8 cellular contexts compared by ENCODE assay signal in genomic region chr15:90086868-90087268, GRCh38. TPM values are rescaled to one million over a fixed set of nuclear protein-coding genes. Genes with fewer than 3 reads are reported as not detected.
A peak's percentile ranks its signal among the peaks of the same experiment; 100 is the strongest.
DNase-seq lines count a peak whose midpoint lies in the region; ATAC-seq, FAIRE-seq and TF ChIP-seq lines count a peak whose summit lies in the region.

No MANE protein-coding gene starts in this region.

- peak; percentile 79 for ATAC-seq in activated T-helper 17 cell treated with anti-CD3 and anti-CD28 coated beads, Interleukin-2, amount 50 U/mL, for 72 hours (replicated peaks)
- peak in 1 of 8 donors; percentile 14 for ATAC-seq in heart right ventricle

- H3K9me3 ChIP-seq in heart right ventricle = no peaks in the 10 kb centered on the region

- no peak overlapping the region for H3K4me3 Mint-ChIP-seq in activated T-helper 17 cell treated with anti-CD3 and anti-CD28 coated beads, Interleukin-2, amount 50 U/mL, for 72 hours

- H3K36me3 Mint-ChIP-seq in activated T-helper 17 cell treated with anti-CD3 and anti-CD28 coated beads, Interleukin-2, amount 50 U/mL, for 72 hours (ENCODE audit: low read depth) = peaks cover 61% of the 10 kb centered on the region

- peak; percentile 77 for TF ChIP-seq CTCF in AG09309 (IDR thresholded peaks at IDR 0.05; ENCODE audit: control insufficient read depth, insufficient read depth, low read depth, low read length, missing control alignments)
- TF ChIP-seq CTCF in GM13977 (IDR thresholded peaks at IDR 0.05; ENCODE audit: extremely low read depth, insufficient read depth, missing control alignments) = peak; percentile 76
- peak in 8 of 9 donors; percentile 29 to 76 (median 60) for TF ChIP-seq CTCF in heart right ventricle (IDR thresholded peaks at IDR 0.05)

- H3K27me3 ChIP-seq in heart right ventricle = no peaks in the 10 kb centered on the region

- no peak overlapping the region for H3K27ac ChIP-seq in heart right ventricle

- no peaks in the 10 kb centered on the region for H3K9me3 Mint-ChIP-seq in activated T-helper 17 cell treated with anti-CD3 and anti-CD28 coated beads, Interleukin-2, amount 50 U/mL, for 72 hours

- H3K4me1 Mint-ChIP-seq in activated T-helper 17 cell treated with anti-CD3 and anti-CD28 coated beads, Interleukin-2, amount 50 U/mL, for 72 hours = peaks cover 7% of the 10 kb centered on the region

- no peak for DNase-seq in AG09309 (ENCODE audit: low read depth)
- peak; percentile 76 for DNase-seq in GM13977 (ENCODE audit: low spot score)
- DNase-seq in NOMO-1 treated with DMSO at 0.1 percent for 48 hours (lab: John Stamatoyannopoulos, UW; ENCODE audit: unreplicated experiment) = peak; percentile 41
- DNase-seq in heart right ventricle = no peak
- peak; percentile 30 for DNase-seq in stimulated activated CD4-positive, alpha-beta T cell treated with anti-CD3 and anti-CD28 coated beads, Interleukin-2, amount 100 ng/mL, for 4 hours (ENCODE audit: low read depth)
- no peak for DNase-seq in cerebellum (ENCODE audit: low spot score)
- DNase-seq in HTR-8/SVneo (ENCODE audit: insufficient read length, low spot score) = no peak

- 91% methylated on average over 7 of the region's 7 CpGs for WGBS in heart right ventricle, 2 donors

- H3K36me3 ChIP-seq in heart right ventricle = peaks cover 0 to 100% (median 60%) of the 10 kb centered on the region in 9 donors

- H3K27ac Mint-ChIP-seq in activated T-helper 17 cell treated with anti-CD3 and anti-CD28 coated beads, Interleukin-2, amount 50 U/mL, for 72 hours = no peak overlapping the region

- no peaks in the 10 kb centered on the region for H3K27me3 Mint-ChIP-seq in activated T-helper 17 cell treated with anti-CD3 and anti-CD28 coated beads, Interleukin-2, amount 50 U/mL, for 72 hours

- intact Hi-C loops in heart right ventricle (cut with DNase I) = loop anchor here in 4 of 10 donors (10.0 kb wide), 2 partner anchors 322 to 332 kb away; partner anchors contain the start of gene MESP1 (in 3 of the 4)

- no peak for FAIRE-seq in HTR-8/SVneo (lab: Jason Lieb, UNC)

- H3K4me3 ChIP-seq in AG09309 (ENCODE audit: control insufficient read depth, low read depth, low read length) = no peak overlapping the region
- H3K4me3 ChIP-seq in heart right ventricle = no peak overlapping the region

- in situ Hi-C loops in GM13977 (cut with MboI; ENCODE audit: low pct_unique_long_range_greater_than_20kb, low sequenced_read_pairs, unreplicated experiment) = no loop called here

- peaks cover 0 to 19% (median 0%) of the 10 kb centered on the region in 9 donors for H3K4me1 ChIP-seq in heart right ventricle

RNA-seq across cellular contexts. Expression of gene IDH2, which starts 15.4 kb away (rescaled TPM):
- total RNA-seq in activated T-helper 17 cell treated with anti-CD3 and anti-CD28 coated beads, Interleukin-2, amount 50 U/mL, for 72 hours = 10 to 100 TPM; 53.5 to 75.6 TPM
- total RNA-seq in heart right ventricle (1,000 to 10,000 TPM in 4 of 10 donors, 100 to 1,000 TPM in 6; 731 to 1,135 (median 971) TPM), cerebellum (51.9 TPM)
- polyA plus RNA-seq in heart right ventricle = 100 to 1,000 TPM; 279 to 401 TPM

Comparison
In these comparisons a context has a peak if more than half of its experiments do, and no peak if none do; other contexts are left out.
1. DNase-seq: peak in GM13977 (single experiment), NOMO-1 treated with DMSO at 0.1 percent for 48 hours (single experiment) and stimulated activated CD4-positive, alpha-beta T cell treated with anti-CD3 and anti-CD28 coated beads, Interleukin-2, amount 100 ng/mL, for 4 hours (single experiment); none in AG09309 (single experiment), heart right ventricle (0 of 2), cerebellum (single experiment) and HTR-8/SVneo (single experiment).
2. RNA of gene IDH2, which starts 15.4 kb away (total RNA-seq): 731 to 1,135 TPM in heart right ventricle; 53.5 to 75.6 TPM in activated T-helper 17 cell treated with anti-CD3 and anti-CD28 coated beads, Interleukin-2, amount 50 U/mL, for 72 hours and 51.9 TPM in cerebellum (single experiment); every median in the first group is over 4 times any median in the second.
3. Peak in every context shown above with its lines, with median percentiles within 50 percentile points of each other: CTCF ChIP-seq.